In genomic region chr22:23696326-23696851, GRCh38 we compare ENCODE assay signal across 8 cellular contexts. TPM values are rescaled to one million over a fixed set of nuclear protein-coding genes. Genes with fewer than 3 reads are reported as not detected.
DNase-seq lines count a peak whose midpoint lies in the region; ATAC-seq, FAIRE-seq and TF ChIP-seq lines count a peak whose summit lies in the region.

No MANE protein-coding gene starts in this region.

- no peak overlapping the region for H3K4me3 ChIP-seq in foreskin fibroblast (ENCODE audit: low read depth in 1 of 2, low read length in 2 of 2)

- H3K4me3 Mint-ChIP-seq in stimulated activated effector memory CD8-positive, alpha-beta T cell treated with anti-CD3 and anti-CD28 coated beads, Interleukin-12 subunit alpha, Interleukin-12 subunit beta, amount 100 ng/mL, for 72 hours = peak overlapping the region; percentile 93

- H3K4me1 Mint-ChIP-seq in stimulated activated effector memory CD8-positive, alpha-beta T cell treated with anti-CD3 and anti-CD28 coated beads, Interleukin-12 subunit alpha, Interleukin-12 subunit beta, amount 100 ng/mL, for 72 hours = peaks cover 48% of the 10 kb centered on the region

- FAIRE-seq in GM19239 (lab: Jason Lieb, UNC) = peak; percentile 81

- H3K9me3 Mint-ChIP-seq in stimulated activated effector memory CD8-positive, alpha-beta T cell treated with anti-CD3 and anti-CD28 coated beads, Interleukin-12 subunit alpha, Interleukin-12 subunit beta, amount 100 ng/mL, for 72 hours = no peaks in the 10 kb centered on the region

- DNase-seq in GM19239 (ENCODE audit: insufficient read length, low spot score) (peak; percentile 73), left colon (peak in 1 of 2 donors; percentile 44), foreskin fibroblast (no peak), COLO668 (lab: John Stamatoyannopoulos, UW; ENCODE audit: unreplicated experiment) (no peak)
- peak; percentile 69 for DNase-seq in activated CD8-positive, alpha-beta memory T cell treated with anti-CD3 and anti-CD28 coated beads, Interleukin-2, amount 50 U/mL, for 1 hour (ENCODE audit: extremely low read depth)
- peak; percentile 51 to 82 for DNase-seq in stimulated activated effector memory CD8-positive, alpha-beta T cell treated with anti-CD3 and anti-CD28 coated beads, Interleukin-12 subunit alpha, Interleukin-12 subunit beta, amount 100 ng/mL, for 72 hours (ENCODE audit: low spot score in 2 of 2)

- intact Hi-C loops in left colon (cut with DNase I, micrococcal nuclease) = no loop called here

- peaks cover 21% of the 10 kb centered on the region for H3K36me3 Mint-ChIP-seq in stimulated activated effector memory CD8-positive, alpha-beta T cell treated with anti-CD3 and anti-CD28 coated beads, Interleukin-12 subunit alpha, Interleukin-12 subunit beta, amount 100 ng/mL, for 72 hours

- TF ChIP-seq CTCF in foreskin fibroblast (IDR thresholded peaks at IDR 0.05; ENCODE audit: low read depth, low read length) = no peak

- ATAC-seq in HG03520 (IDR thresholded peaks at IDR 0.05; ENCODE audit: unreplicated experiment) (peak; percentile 73), left colon (peak; percentile 57), SK-N-SH treated with all-trans-retinoic acid at 6 μM for 48 hours (no peak)
- ATAC-seq in stimulated activated effector memory CD8-positive, alpha-beta T cell treated with anti-CD3 and anti-CD28 coated beads, Interleukin-12 subunit alpha, Interleukin-12 subunit beta, amount 100 ng/mL, for 72 hours = peak; percentile 100

- peak overlapping the region; percentile 100 for H3K27ac Mint-ChIP-seq in stimulated activated effector memory CD8-positive, alpha-beta T cell treated with anti-CD3 and anti-CD28 coated beads, Interleukin-12 subunit alpha, Interleukin-12 subunit beta, amount 100 ng/mL, for 72 hours

TF ChIP-seq in SK-N-SH treated with all-trans-retinoic acid at 6 μM for 48 hours, 23 proteins besides CTCF, POLR2A, EP300 and RAD21:
- TF ChIP-seq ZFP30 (CRISPR knock-in tag; IDR thresholded peaks at IDR 0.05) (no peak), BACH2 (CRISPR knock-in tag; IDR thresholded peaks at IDR 0.05; ENCODE audit: borderline replicate concordance) (no peak), CREB5 (CRISPR knock-in tag; IDR thresholded peaks at IDR 0.05; ENCODE audit: low read depth) (no peak), GLIS3 (CRISPR knock-in tag; IDR thresholded peaks at IDR 0.05) (no peak), SNAI2 (CRISPR knock-in tag; IDR thresholded peaks at IDR 0.05) (no peak), ARNTL (CRISPR knock-in tag; IDR thresholded peaks at IDR 0.05; ENCODE audit: borderline replicate concordance, low read depth) (no peak), ZNF70 (CRISPR knock-in tag; IDR thresholded peaks at IDR 0.05) (no peak), TSHZ2 (CRISPR knock-in tag; IDR thresholded peaks at IDR 0.05) (no peak), PATZ1 (CRISPR knock-in tag; IDR thresholded peaks at IDR 0.05; ENCODE audit: borderline replicate concordance) (no peak), RARB (CRISPR knock-in tag; IDR thresholded peaks at IDR 0.05) (no peak), ESRRG (CRISPR knock-in tag; IDR thresholded peaks at IDR 0.05) (no peak), ZNF8 (CRISPR knock-in tag; IDR thresholded peaks at IDR 0.05) (no peak), OSR1 (CRISPR knock-in tag; IDR thresholded peaks at IDR 0.05) (no peak)

RNA-seq across cellular contexts. Expression of gene RGL4, which starts 5.6 kb away (rescaled TPM):
- not detected for total RNA-seq in left colon

RNA-seq across cellular contexts. Expression of gene ZNF70, which starts 54.5 kb away (rescaled TPM):
- total RNA-seq in left colon = 1 to 10 TPM; 3.7 to 3.8 TPM

RNA-seq across cellular contexts. Expression of gene VPREB3, which starts 57.8 kb away (rescaled TPM):
- 1 to 10 TPM in 1 of 2 donors, under 1 TPM in 1; 0.61 to 1.1 TPM for total RNA-seq in left colon

Comparison
In these comparisons a context has a peak if more than half of its experiments do, and no peak if none do; other contexts are left out.
1. DNase-seq: peak in GM19239 (single experiment), activated CD8-positive, alpha-beta memory T cell treated with anti-CD3 and anti-CD28 coated beads, Interleukin-2, amount 50 U/mL, for 1 hour (single experiment) and stimulated activated effector memory CD8-positive, alpha-beta T cell treated with anti-CD3 and anti-CD28 coated beads, Interleukin-12 subunit alpha, Interleukin-12 subunit beta, amount 100 ng/mL, for 72 hours (2 of 2); none in foreskin fibroblast (0 of 2) and COLO668 (single experiment).